Comparison of ENCODE assay signal across 1 cellular context in the genomic region with DNA sequence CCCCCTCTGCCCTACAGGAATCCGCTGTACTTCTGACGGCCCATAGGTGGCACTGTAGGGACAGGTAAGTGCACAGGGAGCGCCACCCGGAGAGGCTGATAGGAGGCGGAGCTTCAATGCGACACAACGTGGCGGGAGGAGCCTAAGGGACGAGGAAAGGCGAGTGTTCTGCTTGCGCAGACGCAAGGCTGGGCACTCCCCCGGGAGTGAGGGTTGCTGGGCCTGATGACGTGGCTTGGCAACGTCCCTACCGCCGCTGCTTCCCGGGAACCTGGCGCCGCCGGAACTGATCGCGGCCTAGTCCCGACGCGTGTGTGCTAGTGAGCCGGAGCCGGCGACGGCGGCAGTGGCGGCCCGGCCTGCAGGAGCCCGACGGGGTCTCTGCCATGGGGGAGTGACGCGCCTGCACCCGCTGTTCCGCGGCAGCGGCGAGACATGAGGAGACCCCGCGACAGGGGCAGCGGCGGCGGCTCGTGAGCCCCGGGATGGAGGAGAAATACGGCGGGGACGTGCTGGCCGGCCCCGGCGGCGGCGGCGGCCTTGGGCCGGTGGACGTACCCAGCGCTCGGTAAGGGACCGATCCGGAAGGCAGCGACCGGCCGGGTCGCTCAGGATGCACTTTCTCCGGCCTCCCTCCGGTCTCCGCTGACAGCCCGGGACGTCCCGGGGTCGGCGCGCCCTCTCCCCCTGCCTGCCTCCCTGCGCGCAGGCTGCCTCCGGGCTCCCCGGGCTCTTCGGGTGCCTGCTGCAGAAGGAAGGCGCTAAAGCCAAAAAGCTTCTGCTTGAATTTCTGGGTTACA.
TF ChIP-seq lines count a peak whose summit lies in the region.

A gene (plus strand): TSS at position 244 of the 800 bp plus-strand sequence. CDS start 242 bp downstream, at position 486.

TF ChIP-seq in GM12878, 131 proteins besides CTCF, POLR2A, EP300 and RAD21 (continued from another document and continues in another):
- TF ChIP-seq, protein P1, sequence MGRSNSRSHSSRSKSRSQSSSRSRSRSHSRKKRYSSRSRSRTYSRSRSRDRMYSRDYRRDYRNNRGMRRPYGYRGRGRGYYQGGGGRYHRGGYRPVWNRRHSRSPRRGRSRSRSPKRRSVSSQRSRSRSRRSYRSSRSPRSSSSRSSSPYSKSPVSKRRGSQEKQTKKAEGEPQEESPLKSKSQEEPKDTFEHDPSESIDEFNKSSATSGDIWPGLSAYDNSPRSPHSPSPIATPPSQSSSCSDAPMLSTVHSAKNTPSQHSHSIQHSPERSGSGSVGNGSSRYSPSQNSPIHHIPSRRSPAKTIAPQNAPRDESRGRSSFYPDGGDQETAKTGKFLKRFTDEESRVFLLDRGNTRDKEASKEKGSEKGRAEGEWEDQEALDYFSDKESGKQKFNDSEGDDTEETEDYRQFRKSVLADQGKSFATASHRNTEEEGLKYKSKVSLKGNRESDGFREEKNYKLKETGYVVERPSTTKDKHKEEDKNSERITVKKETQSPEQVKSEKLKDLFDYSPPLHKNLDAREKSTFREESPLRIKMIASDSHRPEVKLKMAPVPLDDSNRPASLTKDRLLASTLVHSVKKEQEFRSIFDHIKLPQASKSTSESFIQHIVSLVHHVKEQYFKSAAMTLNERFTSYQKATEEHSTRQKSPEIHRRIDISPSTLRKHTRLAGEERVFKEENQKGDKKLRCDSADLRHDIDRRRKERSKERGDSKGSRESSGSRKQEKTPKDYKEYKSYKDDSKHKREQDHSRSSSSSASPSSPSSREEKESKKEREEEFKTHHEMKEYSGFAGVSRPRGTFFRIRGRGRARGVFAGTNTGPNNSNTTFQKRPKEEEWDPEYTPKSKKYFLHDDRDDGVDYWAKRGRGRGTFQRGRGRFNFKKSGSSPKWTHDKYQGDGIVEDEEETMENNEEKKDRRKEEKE (IDR thresholded peaks at IDR 0.05), result no peak
- TF ChIP-seq STAT1 (conservative IDR thresholded peaks at IDR 0.05), result no peak; the same call in 1 of the 2 replicates
- no peak for TF ChIP-seq MYB (IDR thresholded peaks at IDR 0.05; ENCODE audit: borderline replicate concordance, low read depth, low read length)
- TF ChIP-seq, protein P2, sequence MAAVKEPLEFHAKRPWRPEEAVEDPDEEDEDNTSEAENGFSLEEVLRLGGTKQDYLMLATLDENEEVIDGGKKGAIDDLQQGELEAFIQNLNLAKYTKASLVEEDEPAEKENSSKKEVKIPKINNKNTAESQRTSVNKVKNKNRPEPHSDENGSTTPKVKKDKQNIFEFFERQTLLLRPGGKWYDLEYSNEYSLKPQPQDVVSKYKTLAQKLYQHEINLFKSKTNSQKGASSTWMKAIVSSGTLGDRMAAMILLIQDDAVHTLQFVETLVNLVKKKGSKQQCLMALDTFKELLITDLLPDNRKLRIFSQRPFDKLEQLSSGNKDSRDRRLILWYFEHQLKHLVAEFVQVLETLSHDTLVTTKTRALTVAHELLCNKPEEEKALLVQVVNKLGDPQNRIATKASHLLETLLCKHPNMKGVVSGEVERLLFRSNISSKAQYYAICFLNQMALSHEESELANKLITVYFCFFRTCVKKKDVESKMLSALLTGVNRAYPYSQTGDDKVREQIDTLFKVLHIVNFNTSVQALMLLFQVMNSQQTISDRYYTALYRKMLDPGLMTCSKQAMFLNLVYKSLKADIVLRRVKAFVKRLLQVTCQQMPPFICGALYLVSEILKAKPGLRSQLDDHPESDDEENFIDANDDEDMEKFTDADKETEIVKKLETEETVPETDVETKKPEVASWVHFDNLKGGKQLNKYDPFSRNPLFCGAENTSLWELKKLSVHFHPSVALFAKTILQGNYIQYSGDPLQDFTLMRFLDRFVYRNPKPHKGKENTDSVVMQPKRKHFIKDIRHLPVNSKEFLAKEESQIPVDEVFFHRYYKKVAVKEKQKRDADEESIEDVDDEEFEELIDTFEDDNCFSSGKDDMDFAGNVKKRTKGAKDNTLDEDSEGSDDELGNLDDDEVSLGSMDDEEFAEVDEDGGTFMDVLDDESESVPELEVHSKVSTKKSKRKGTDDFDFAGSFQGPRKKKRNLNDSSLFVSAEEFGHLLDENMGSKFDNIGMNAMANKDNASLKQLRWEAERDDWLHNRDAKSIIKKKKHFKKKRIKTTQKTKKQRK (IDR thresholded peaks at IDR 0.05; ENCODE audit: low read depth, low read length), result no peak
- no peak for TF ChIP-seq ZNF384 (IDR thresholded peaks at IDR 0.05; ENCODE audit: borderline replicate concordance, low read depth, low read length)
- peak; percentile 50; the same call in 1 of the 2 replicates for TF ChIP-seq MEF2A (IDR thresholded peaks at IDR 0.05; ENCODE audit: insufficient read depth, low read depth, low read length)
- TF ChIP-seq MTA2 (IDR thresholded peaks at IDR 0.05; ENCODE audit: low read depth), result no peak
- TF ChIP-seq, protein P3, sequence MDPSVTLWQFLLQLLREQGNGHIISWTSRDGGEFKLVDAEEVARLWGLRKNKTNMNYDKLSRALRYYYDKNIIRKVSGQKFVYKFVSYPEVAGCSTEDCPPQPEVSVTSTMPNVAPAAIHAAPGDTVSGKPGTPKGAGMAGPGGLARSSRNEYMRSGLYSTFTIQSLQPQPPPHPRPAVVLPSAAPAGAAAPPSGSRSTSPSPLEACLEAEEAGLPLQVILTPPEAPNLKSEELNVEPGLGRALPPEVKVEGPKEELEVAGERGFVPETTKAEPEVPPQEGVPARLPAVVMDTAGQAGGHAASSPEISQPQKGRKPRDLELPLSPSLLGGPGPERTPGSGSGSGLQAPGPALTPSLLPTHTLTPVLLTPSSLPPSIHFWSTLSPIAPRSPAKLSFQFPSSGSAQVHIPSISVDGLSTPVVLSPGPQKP (IDR thresholded peaks at IDR 0.05; ENCODE audit: low read depth, low read length), result peak; percentile 45; the same call in 1 of the 2 replicates
- TF ChIP-seq, protein P4, sequence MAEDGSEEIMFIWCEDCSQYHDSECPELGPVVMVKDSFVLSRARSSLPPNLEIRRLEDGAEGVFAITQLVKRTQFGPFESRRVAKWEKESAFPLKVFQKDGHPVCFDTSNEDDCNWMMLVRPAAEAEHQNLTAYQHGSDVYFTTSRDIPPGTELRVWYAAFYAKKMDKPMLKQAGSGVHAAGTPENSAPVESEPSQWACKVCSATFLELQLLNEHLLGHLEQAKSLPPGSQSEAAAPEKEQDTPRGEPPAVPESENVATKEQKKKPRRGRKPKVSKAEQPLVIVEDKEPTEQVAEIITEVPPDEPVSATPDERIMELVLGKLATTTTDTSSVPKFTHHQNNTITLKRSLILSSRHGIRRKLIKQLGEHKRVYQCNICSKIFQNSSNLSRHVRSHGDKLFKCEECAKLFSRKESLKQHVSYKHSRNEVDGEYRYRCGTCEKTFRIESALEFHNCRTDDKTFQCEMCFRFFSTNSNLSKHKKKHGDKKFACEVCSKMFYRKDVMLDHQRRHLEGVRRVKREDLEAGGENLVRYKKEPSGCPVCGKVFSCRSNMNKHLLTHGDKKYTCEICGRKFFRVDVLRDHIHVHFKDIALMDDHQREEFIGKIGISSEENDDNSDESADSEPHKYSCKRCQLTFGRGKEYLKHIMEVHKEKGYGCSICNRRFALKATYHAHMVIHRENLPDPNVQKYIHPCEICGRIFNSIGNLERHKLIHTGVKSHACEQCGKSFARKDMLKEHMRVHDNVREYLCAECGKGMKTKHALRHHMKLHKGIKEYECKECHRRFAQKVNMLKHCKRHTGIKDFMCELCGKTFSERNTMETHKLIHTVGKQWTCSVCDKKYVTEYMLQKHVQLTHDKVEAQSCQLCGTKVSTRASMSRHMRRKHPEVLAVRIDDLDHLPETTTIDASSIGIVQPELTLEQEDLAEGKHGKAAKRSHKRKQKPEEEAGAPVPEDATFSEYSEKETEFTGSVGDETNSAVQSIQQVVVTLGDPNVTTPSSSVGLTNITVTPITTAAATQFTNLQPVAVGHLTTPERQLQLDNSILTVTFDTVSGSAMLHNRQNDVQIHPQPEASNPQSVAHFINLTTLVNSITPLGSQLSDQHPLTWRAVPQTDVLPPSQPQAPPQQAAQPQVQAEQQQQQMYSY (CRISPR knock-in tag; IDR thresholded peaks at IDR 0.05), result no peak
- no peak for TF ChIP-seq ZNF274 (IDR thresholded peaks at IDR 0.05; ENCODE audit: insufficient read depth, insufficient read length)
- TF ChIP-seq, protein P5, sequence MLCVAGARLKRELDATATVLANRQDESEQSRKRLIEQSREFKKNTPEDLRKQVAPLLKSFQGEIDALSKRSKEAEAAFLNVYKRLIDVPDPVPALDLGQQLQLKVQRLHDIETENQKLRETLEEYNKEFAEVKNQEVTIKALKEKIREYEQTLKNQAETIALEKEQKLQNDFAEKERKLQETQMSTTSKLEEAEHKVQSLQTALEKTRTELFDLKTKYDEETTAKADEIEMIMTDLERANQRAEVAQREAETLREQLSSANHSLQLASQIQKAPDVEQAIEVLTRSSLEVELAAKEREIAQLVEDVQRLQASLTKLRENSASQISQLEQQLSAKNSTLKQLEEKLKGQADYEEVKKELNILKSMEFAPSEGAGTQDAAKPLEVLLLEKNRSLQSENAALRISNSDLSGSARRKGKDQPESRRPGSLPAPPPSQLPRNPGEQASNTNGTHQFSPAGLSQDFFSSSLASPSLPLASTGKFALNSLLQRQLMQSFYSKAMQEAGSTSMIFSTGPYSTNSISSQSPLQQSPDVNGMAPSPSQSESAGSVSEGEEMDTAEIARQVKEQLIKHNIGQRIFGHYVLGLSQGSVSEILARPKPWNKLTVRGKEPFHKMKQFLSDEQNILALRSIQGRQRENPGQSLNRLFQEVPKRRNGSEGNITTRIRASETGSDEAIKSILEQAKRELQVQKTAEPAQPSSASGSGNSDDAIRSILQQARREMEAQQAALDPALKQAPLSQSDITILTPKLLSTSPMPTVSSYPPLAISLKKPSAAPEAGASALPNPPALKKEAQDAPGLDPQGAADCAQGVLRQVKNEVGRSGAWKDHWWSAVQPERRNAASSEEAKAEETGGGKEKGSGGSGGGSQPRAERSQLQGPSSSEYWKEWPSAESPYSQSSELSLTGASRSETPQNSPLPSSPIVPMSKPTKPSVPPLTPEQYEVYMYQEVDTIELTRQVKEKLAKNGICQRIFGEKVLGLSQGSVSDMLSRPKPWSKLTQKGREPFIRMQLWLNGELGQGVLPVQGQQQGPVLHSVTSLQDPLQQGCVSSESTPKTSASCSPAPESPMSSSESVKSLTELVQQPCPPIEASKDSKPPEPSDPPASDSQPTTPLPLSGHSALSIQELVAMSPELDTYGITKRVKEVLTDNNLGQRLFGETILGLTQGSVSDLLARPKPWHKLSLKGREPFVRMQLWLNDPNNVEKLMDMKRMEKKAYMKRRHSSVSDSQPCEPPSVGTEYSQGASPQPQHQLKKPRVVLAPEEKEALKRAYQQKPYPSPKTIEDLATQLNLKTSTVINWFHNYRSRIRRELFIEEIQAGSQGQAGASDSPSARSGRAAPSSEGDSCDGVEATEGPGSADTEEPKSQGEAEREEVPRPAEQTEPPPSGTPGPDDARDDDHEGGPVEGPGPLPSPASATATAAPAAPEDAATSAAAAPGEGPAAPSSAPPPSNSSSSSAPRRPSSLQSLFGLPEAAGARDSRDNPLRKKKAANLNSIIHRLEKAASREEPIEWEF (IDR thresholded peaks at IDR 0.05; ENCODE audit: insufficient replicate concordance, low read depth, low read length), result peak; percentile 19
- TF ChIP-seq, protein P6, sequence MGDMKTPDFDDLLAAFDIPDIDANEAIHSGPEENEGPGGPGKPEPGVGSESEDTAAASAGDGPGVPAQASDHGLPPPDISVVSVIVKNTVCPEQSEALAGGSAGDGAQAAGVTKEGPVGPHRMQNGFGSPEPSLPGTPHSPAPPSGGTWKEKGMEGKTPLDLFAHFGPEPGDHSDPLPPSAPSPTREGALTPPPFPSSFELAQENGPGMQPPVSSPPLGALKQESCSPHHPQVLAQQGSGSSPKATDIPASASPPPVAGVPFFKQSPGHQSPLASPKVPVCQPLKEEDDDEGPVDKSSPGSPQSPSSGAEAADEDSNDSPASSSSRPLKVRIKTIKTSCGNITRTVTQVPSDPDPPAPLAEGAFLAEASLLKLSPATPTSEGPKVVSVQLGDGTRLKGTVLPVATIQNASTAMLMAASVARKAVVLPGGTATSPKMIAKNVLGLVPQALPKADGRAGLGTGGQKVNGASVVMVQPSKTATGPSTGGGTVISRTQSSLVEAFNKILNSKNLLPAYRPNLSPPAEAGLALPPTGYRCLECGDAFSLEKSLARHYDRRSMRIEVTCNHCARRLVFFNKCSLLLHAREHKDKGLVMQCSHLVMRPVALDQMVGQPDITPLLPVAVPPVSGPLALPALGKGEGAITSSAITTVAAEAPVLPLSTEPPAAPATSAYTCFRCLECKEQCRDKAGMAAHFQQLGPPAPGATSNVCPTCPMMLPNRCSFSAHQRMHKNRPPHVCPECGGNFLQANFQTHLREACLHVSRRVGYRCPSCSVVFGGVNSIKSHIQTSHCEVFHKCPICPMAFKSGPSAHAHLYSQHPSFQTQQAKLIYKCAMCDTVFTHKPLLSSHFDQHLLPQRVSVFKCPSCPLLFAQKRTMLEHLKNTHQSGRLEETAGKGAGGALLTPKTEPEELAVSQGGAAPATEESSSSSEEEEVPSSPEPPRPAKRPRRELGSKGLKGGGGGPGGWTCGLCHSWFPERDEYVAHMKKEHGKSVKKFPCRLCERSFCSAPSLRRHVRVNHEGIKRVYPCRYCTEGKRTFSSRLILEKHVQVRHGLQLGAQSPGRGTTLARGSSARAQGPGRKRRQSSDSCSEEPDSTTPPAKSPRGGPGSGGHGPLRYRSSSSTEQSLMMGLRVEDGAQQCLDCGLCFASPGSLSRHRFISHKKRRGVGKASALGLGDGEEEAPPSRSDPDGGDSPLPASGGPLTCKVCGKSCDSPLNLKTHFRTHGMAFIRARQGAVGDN (IDR thresholded peaks at IDR 0.05), result peak; percentile 78
- TF ChIP-seq MTA3 (IDR thresholded peaks at IDR 0.05; ENCODE audit: borderline replicate concordance, low read length), result no peak
- TF ChIP-seq SMC3 (IDR thresholded peaks at IDR 0.05; ENCODE audit: borderline replicate concordance, low read length), result peak; percentile 62; the same call in 1 of the 2 replicates
- no peak for TF ChIP-seq TARDBP (IDR thresholded peaks at IDR 0.05; ENCODE audit: borderline replicate concordance)
- peak; percentile 98 for TF ChIP-seq IKZF1 (conservative IDR thresholded peaks at IDR 0.05)
- no peak for TF ChIP-seq ZSCAN29 (IDR thresholded peaks at IDR 0.05)
- TF ChIP-seq, protein P7, sequence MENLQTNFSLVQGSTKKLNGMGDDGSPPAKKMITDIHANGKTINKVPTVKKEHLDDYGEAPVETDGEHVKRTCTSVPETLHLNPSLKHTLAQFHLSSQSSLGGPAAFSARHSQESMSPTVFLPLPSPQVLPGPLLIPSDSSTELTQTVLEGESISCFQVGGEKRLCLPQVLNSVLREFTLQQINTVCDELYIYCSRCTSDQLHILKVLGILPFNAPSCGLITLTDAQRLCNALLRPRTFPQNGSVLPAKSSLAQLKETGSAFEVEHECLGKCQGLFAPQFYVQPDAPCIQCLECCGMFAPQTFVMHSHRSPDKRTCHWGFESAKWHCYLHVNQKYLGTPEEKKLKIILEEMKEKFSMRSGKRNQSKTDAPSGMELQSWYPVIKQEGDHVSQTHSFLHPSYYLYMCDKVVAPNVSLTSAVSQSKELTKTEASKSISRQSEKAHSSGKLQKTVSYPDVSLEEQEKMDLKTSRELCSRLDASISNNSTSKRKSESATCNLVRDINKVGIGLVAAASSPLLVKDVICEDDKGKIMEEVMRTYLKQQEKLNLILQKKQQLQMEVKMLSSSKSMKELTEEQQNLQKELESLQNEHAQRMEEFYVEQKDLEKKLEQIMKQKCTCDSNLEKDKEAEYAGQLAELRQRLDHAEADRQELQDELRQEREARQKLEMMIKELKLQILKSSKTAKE (IDR thresholded peaks at IDR 0.05; ENCODE audit: low read depth, poor library complexity, severe bottlenecking), result no peak
- TF ChIP-seq NR2F1 (conservative IDR thresholded peaks at IDR 0.05), result peak; percentile 53; the same call in 1 of the 2 replicates
- peak; percentile 68 for TF ChIP-seq ATF7 (IDR thresholded peaks at IDR 0.05; ENCODE audit: low read depth)
- TF ChIP-seq CHD1 (IDR thresholded peaks at IDR 0.05; ENCODE audit: low read depth, low read length), result no peak
- TF ChIP-seq YBX1 (IDR thresholded peaks at IDR 0.05), result no peak
- TF ChIP-seq SREBF1 (IDR thresholded peaks at IDR 0.05; ENCODE audit: low read length), result no peak
- TF ChIP-seq CHD4 (IDR thresholded peaks at IDR 0.05), result no peak
- TF ChIP-seq CHD2 (IDR thresholded peaks at IDR 0.05; ENCODE audit: borderline replicate concordance, low read depth, low read length), result peak; percentile 69
